ENCODE assay signal across 15 cellular contexts in the genomic region with DNA sequence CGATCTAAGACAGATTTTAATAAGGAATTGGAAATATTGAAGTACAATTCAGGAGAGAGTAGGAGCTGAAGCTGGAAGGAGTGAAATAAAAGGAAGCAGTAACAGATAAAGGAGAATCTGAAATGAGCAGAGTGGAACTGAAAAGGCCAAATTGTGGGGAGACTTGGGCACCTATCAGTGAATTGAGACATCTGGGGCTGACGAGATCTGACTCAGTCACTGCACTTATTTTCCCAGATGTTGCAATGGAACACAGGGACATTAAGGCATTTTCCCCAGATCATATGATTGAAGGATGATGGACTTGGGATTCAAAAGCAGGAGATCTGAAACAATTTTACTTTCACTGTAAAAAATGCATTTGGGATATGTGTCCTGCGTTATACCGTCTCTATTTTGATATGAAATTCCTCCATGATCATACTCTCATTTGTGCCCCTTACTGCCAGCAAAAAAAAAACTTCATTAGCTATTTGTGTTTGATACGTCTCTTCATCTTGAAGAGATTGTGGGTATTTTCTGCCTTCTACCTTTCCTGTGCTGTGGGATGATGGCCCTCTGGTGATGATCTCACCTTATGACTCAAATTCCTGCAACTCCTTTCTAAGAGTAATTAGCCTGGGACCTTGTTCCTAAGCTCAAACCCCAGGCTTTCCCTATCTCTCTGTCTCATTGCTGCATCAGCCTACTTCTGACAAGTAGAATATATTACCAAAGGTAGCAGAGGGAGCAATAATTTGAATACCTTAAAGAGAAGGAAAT.
DNase-seq lines count a peak whose midpoint lies in the region; ATAC-seq, FAIRE-seq and TF ChIP-seq lines count a peak whose summit lies in the region.
"Had no signal": no experiment of that assay in that cellular context is flagged by ENCODE, and none has a peak within 500 bp of the region (broad histone marks: within the 10 kb centered on the region; RNA-seq: fewer than 3 reads in every experiment).

No MANE protein-coding gene starts in this region.

- no peaks in the 10 kb centered on the region for H3K9me3 ChIP-seq in SK-N-SH
- H3K9me3 ChIP-seq in pancreas: no peaks in the 10 kb centered on the region
- no peaks in the 10 kb centered on the region for H3K9me3 ChIP-seq in kidney (ENCODE audit: control insufficient read depth in 1 of 2, low read length in 2 of 2)
- H3K9me3 ChIP-seq: Peyer's patch had no signal

- TF ChIP-seq CTCF in SK-N-SH (IDR thresholded peaks at IDR 0.05) (no peak), pancreas (IDR thresholded peaks at IDR 0.05) (no peak), kidney (IDR thresholded peaks at IDR 0.05; ENCODE audit: borderline replicate concordance, extremely low read depth, insufficient read depth) (no peak)

- H3K4me2 ChIP-seq in SK-N-SH: no peak overlapping the region

- H4K20me1 ChIP-seq in SK-N-SH (ENCODE audit: insufficient read depth): no peaks in the 10 kb centered on the region

- H3K9ac ChIP-seq in SK-N-SH: no peak overlapping the region
- no peak overlapping the region for H3K9ac ChIP-seq in kidney (ENCODE audit: low read length in 2 of 2)

- DNase-seq in H7 (peak; percentile 14), SK-N-SH (no peak), pancreas (peak in 3 of 6 donors; percentile 16 to 30 (median 16)), kidney (no peak)
- DNase-seq in stimulated activated CD4-positive, alpha-beta T cell treated with anti-CD3 and anti-CD28 coated beads, Interleukin-1b, Interleukin-23, amount 100 ng/mL, for 48 hours: no peak
- no peak for DNase-seq in stimulated activated CD4-positive, alpha-beta T cell treated with anti-CD3 and anti-CD28 coated beads, Interleukin-4, amount 100 ng/mL, for 4 hours
- DNase-seq: activated T-cell treated with anti-CD3 and anti-CD28 coated beads, Interleukin-2, amount 50 U/mL, for 24 hours; CD4-positive, alpha-beta memory T cell; Kasumi-1; NCI-H2171 treated with DMSO at 0.1 percent for 48 hours; Peyer's patch had no signal

- H3K4me3 ChIP-seq in H7 (ENCODE audit: insufficient read depth, low read depth, low read length) (no peak overlapping the region), SK-N-SH (ENCODE audit: low read depth in 2 of 2, low read length in 1 of 2) (no peak overlapping the region), pancreas (no peak overlapping the region), kidney (ENCODE audit: low read length in 2 of 2) (no peak overlapping the region)
- H3K4me3 ChIP-seq: Peyer's patch had no signal

- CTCF ChIA-PET in SK-N-SH (lab: Yijun Ruan, JAX): interaction anchor here (1.1 kb wide), 1 partner anchor 18 kb away, joined by 3 read pairs; no protein-coding TSS in a partner anchor

- POLR2A ChIA-PET in SK-N-SH (lab: Yijun Ruan, JAX): no interaction called here

- H3K9me2 ChIP-seq in SK-N-SH: no peaks in the 10 kb centered on the region; the same call in 1 of the 2 replicates

- H3K27ac ChIP-seq in SK-N-SH (ENCODE audit: low read depth in 2 of 2, low read length in 1 of 2): no peak overlapping the region
- H3K27ac ChIP-seq in pancreas: peak overlapping the region in 2 of 4 donors; percentile 65 to 68
- H3K27ac ChIP-seq in kidney (ENCODE audit: low read depth in 2 of 2, low read length in 2 of 2): no peak overlapping the region
- H3K27ac ChIP-seq: Peyer's patch had no signal

- H3K4me1 ChIP-seq in SK-N-SH (ENCODE audit: control insufficient read depth in 1 of 2, insufficient read depth in 2 of 2, low read depth in 1 of 2, low read length in 1 of 2): 0 out of 4 replicates have a peak, but pooled peaks cover 0 to 3% of the 10 kb centered on the region in 2 experiments
- peaks cover 3 to 24% (median 13%) of the 10 kb centered on the region in 3 donors for H3K4me1 ChIP-seq in pancreas
- H3K4me1 ChIP-seq in kidney (ENCODE audit: control insufficient read depth in 1 of 2, insufficient read depth in 1 of 2, low read depth in 1 of 2, low read length in 2 of 2): no peaks in the 10 kb centered on the region
- H3K4me1 ChIP-seq: Peyer's patch had no signal

- H3K36me3 ChIP-seq in H7 (replicated peaks; ENCODE audit: control insufficient read depth, insufficient read depth, low read length) (no peaks in the 10 kb centered on the region), SK-N-SH (replicated peaks in 1 of 2; ENCODE audit: control insufficient read depth in 1 of 2, insufficient read depth in 2 of 2, low read length in 1 of 2) (no peaks in the 10 kb centered on the region), pancreas (no peaks in the 10 kb centered on the region), kidney (ENCODE audit: control insufficient read depth in 1 of 2, insufficient read depth in 2 of 2, low read length in 2 of 2) (no peaks in the 10 kb centered on the region)
- H3K36me3 ChIP-seq: Peyer's patch had no signal

- no peak for TF ChIP-seq EP300 in SK-N-SH (IDR thresholded peaks at IDR 0.05; ENCODE audit: borderline replicate concordance in 1 of 2, low read depth in 1 of 2, low read length in 1 of 2)

- no peaks in the 10 kb centered on the region for H3F3A ChIP-seq in SK-N-SH (replicated peaks; ENCODE audit: insufficient read depth)

- H3K27me3 ChIP-seq in H7 (ENCODE audit: control insufficient read depth, insufficient read depth, low read length) (no peaks in the 10 kb centered on the region), SK-N-SH (ENCODE audit: insufficient read depth) (no peaks in the 10 kb centered on the region), pancreas (no peaks in the 10 kb centered on the region)
- H3K27me3 ChIP-seq: Peyer's patch had no signal

- ATAC-seq in esophagus mucosa: peak; percentile 37
- peak; percentile 79 to 90 (median 86) for ATAC-seq in pancreas
- ATAC-seq in HG03520 (IDR thresholded peaks at IDR 0.05; ENCODE audit: unreplicated experiment): no peak
- ATAC-seq: stimulated activated effector memory CD8-positive, alpha-beta T cell treated with anti-CD3 and anti-CD28 coated beads, Interleukin-12 subunit alpha, Interleukin-12 subunit beta, amount 100 ng/mL, for 72 hours had no signal

- intact Hi-C loops in pancreas (cut with DNase I): no loop called here
- intact Hi-C loops in kidney (cut with DNase I): no loop called here

- FAIRE-seq in pancreas (lab: Jason Lieb, UNC): no peak
- FAIRE-seq in kidney (lab: Jason Lieb, UNC): no peak
- FAIRE-seq: TTC549 had no signal

- no peak overlapping the region for H2AFZ ChIP-seq in SK-N-SH (ENCODE audit: low read depth)

- no peaks in the 10 kb centered on the region for H3K79me2 ChIP-seq in SK-N-SH (ENCODE audit: insufficient read depth)

- 70% methylated on average over 5 of the region's 5 CpGs for WGBS in SK-N-SH (ENCODE audit: low lambda C conversion rate)
- 40 to 42% methylated on average over 5 of the region's 5 CpGs for WGBS in pancreas, 2 donors

- TF ChIP-seq RAD21 in SK-N-SH (IDR thresholded peaks at IDR 0.05; ENCODE audit: low read length): no peak

TF ChIP-seq in SK-N-SH, 30 proteins besides CTCF, POLR2A, EP300 and RAD21:
- TF ChIP-seq GABPA (IDR thresholded peaks at IDR 0.05; ENCODE audit: low read depth) (no peak), JUND (IDR thresholded peaks at IDR 0.05) (peak; percentile 38), FOXJ3 (CRISPR knock-in tag; IDR thresholded peaks at IDR 0.05) (no peak), RCOR1 (IDR thresholded peaks at IDR 0.05; ENCODE audit: low read length) (no peak), FOSL2 (IDR thresholded peaks at IDR 0.05; ENCODE audit: borderline replicate concordance, low read depth) (peak; percentile 34; the same call in 1 of the 2 replicates), TCF12 (IDR thresholded peaks at IDR 0.05) (0 out of 2 replicates have a peak, but pooled peaks have one; percentile 21)
- TF ChIP-seq, protein P1, sequence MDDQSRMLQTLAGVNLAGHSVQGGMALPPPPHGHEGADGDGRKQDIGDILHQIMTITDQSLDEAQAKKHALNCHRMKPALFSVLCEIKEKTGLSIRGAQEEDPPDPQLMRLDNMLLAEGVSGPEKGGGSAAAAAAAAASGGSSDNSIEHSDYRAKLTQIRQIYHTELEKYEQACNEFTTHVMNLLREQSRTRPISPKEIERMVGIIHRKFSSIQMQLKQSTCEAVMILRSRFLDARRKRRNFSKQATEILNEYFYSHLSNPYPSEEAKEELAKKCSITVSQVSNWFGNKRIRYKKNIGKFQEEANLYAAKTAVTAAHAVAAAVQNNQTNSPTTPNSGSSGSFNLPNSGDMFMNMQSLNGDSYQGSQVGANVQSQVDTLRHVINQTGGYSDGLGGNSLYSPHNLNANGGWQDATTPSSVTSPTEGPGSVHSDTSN (IDR thresholded peaks at IDR 0.05): peak; percentile 23; the same call in 1 of the 2 replicates
